Comparison of ENCODE assay signal across 15 cellular contexts in genomic region chr1:208544058-208544457, GRCh38.
DNase-seq lines count a peak whose midpoint lies in the region; ATAC-seq and TF ChIP-seq lines count a peak whose summit lies in the region.
"Had no signal": no experiment of that assay in that cellular context is flagged by ENCODE, and none has a peak within 500 bp of the region (broad histone marks: within the 10 kb centered on the region; RNA-seq: fewer than 3 reads in every experiment).

No MANE protein-coding gene starts in this region.

- H3K4me1 ChIP-seq in aorta (ENCODE audit: control insufficient read depth in 1 of 2, insufficient read depth in 2 of 2, low read length in 2 of 2) = no peaks in the 10 kb centered on the region

- no peaks in the 10 kb centered on the region for H3K9me2 ChIP-seq in neural cell (ENCODE audit: insufficient read depth, low read length)

- intact Hi-C loops in aorta (cut with DNase I) = no loop called here

- TF ChIP-seq EP300 in neural cell (conservative IDR thresholded peaks at IDR 0.05; ENCODE audit: poor library complexity, severe bottlenecking) = no peak

- WGBS in aorta, 2 donors = 79 to 93% methylated on average over 2 of the region's 2 CpGs

- no peaks in the 10 kb centered on the region for H3F3A ChIP-seq in neural cell (ENCODE audit: insufficient read depth, low read length, poor library complexity, severe bottlenecking)

- DNase-seq in ELR (ENCODE audit: low read depth) = peak; percentile 11
- peak; percentile 1 for DNase-seq in islet precursor cell
- DNase-seq in glomerular visceral epithelial cell (ENCODE audit: extremely low spot score) = no peak
- DNase-seq in aorta = no peak
- DNase-seq: C1 segment of cervical spinal cord; Calu3; CD4-positive, alpha-beta memory T cell; COR-L47; DMS153; DND-41; GM23248; H7; HCEC 1CT had no signal

- H3K4me3 ChIP-seq in neural cell (ENCODE audit: low read length) (no peak overlapping the region), aorta (ENCODE audit: low read length in 2 of 2) (no peak overlapping the region)
- H3K4me3 ChIP-seq: GM23248 had no signal

- H3K36me3 ChIP-seq in neural cell (ENCODE audit: insufficient read depth, low read length) (no peaks in the 10 kb centered on the region), aorta (ENCODE audit: control insufficient read depth in 1 of 2, insufficient read depth in 2 of 2, low read length in 1 of 2) (no peaks in the 10 kb centered on the region)

- no peaks in the 10 kb centered on the region for H4K20me1 ChIP-seq in neural cell (ENCODE audit: insufficient read depth)

- ATAC-seq in aorta (ENCODE audit: low FRiP score) (no peak), HG03520 (IDR thresholded peaks at IDR 0.05; ENCODE audit: unreplicated experiment) (no peak)

- H3K79me2 ChIP-seq in neural cell (replicated peaks; ENCODE audit: insufficient read depth, low read length) = no peaks in the 10 kb centered on the region

- no peak overlapping the region for H3K9ac ChIP-seq in neural cell (ENCODE audit: low read length)
- H3K9ac ChIP-seq: GM23248 had no signal

- H3K27ac ChIP-seq in neural cell (ENCODE audit: low read length) (no peak overlapping the region), aorta (ENCODE audit: low read depth in 1 of 2, low read length in 2 of 2) (no peak overlapping the region)
- H3K27ac ChIP-seq: GM23248 had no signal

- H3K4me2 ChIP-seq in neural cell (ENCODE audit: low read length) = no peak overlapping the region

- no peak for TF ChIP-seq CTCF in neural cell (IDR thresholded peaks at IDR 0.05; ENCODE audit: poor library complexity, severe bottlenecking)

- no peaks in the 10 kb centered on the region for H3K27me3 ChIP-seq in neural cell (ENCODE audit: insufficient read depth, low read depth, low read length)
- H3K27me3 ChIP-seq in aorta (ENCODE audit: control insufficient read depth in 1 of 2, insufficient read depth in 2 of 2, low read length in 1 of 2) = no peaks in the 10 kb centered on the region

- no peak overlapping the region for H2AFZ ChIP-seq in neural cell (ENCODE audit: low read depth, low read length)
- H2AFZ ChIP-seq: GM23248 had no signal

- H3K9me3 ChIP-seq in neural cell (ENCODE audit: low read length) (no peaks in the 10 kb centered on the region), aorta (ENCODE audit: control insufficient read depth, low read length) (no peaks in the 10 kb centered on the region)

- no peak for TF ChIP-seq RAD21 in neural cell (conservative IDR thresholded peaks at IDR 0.05)

TF ChIP-seq in neural cell, 6 proteins besides CTCF, POLR2A, EP300 and RAD21:
- TF ChIP-seq EZH2 (IDR thresholded peaks at IDR 0.05; ENCODE audit: borderline replicate concordance, insufficient read depth, low read length, poor library complexity, severe bottlenecking) = no peak
- TF ChIP-seq POLR2AphosphoS5 (IDR thresholded peaks at IDR 0.05) = peak; percentile 76

Comparison
In these comparisons a context has a peak if more than half of its experiments do, and no peak if none do; other contexts are left out.
1. DNase-seq: peak in ELR (single experiment) and islet precursor cell (single experiment); none in glomerular visceral epithelial cell (single experiment) and aorta (0 of 2).